Comparison of ENCODE assay signal across 16 cellular contexts in genomic region chr20:37364013-37364926, GRCh38. TPM values are rescaled to one million over a fixed set of nuclear protein-coding genes. Genes with fewer than 3 reads are reported as not detected.
DNase-seq lines count a peak whose midpoint lies in the region; ATAC-seq and TF ChIP-seq lines count a peak whose summit lies in the region.
"Had no signal": no experiment of that assay in that cellular context is flagged by ENCODE, and none has a peak within 500 bp of the region (broad histone marks: within the 10 kb centered on the region; RNA-seq: fewer than 3 reads in every experiment).

No MANE protein-coding gene starts in this region.

- H3K9me3 Mint-ChIP-seq in WTC11 = peaks cover 5% of the 10 kb centered on the region
- no peaks in the 10 kb centered on the region for H3K9me3 Mint-ChIP-seq in stimulated activated memory B cell treated with anti-CD40 and anti-IgM and Interleukin-4, amounts not matched to agents 10 μg/mL and 1 μg/mL and 100 μg/mL, for 72 hours

- CTCF ChIA-PET in WTC11 (lab: Charles Lee) = interaction anchor here (1.2 to 1.3 kb wide), 2 partner anchors 20 to 28 kb away, joined by 3 read pairs; no protein-coding TSS in a partner anchor

- peaks cover under 1% of the 10 kb centered on the region; the same call in 1 of the 2 replicates for H3K4me1 Mint-ChIP-seq in WTC11
- peaks cover 76% of the 10 kb centered on the region for H3K4me1 Mint-ChIP-seq in stimulated activated memory B cell treated with anti-CD40 and anti-IgM and Interleukin-4, amounts not matched to agents 10 μg/mL and 1 μg/mL and 100 μg/mL, for 72 hours

- no peak overlapping the region for H3K4me3 Mint-ChIP-seq in WTC11
- H3K4me3 Mint-ChIP-seq in stimulated activated memory B cell treated with anti-CD40 and anti-IgM and Interleukin-4, amounts not matched to agents 10 μg/mL and 1 μg/mL and 100 μg/mL, for 72 hours = no peak overlapping the region
- H3K4me3 Mint-ChIP-seq: activated CD4-positive, alpha-beta memory T cell treated with anti-CD3 and anti-CD28 coated beads for 36 hours; activated naive CD4-positive, alpha-beta T cell treated with anti-CD3 and anti-CD28 coated beads for 36 hours had no signal

- no peaks in the 10 kb centered on the region for H3K27me3 Mint-ChIP-seq in WTC11 (ENCODE audit: low read depth)
- no peaks in the 10 kb centered on the region for H3K27me3 Mint-ChIP-seq in stimulated activated memory B cell treated with anti-CD40 and anti-IgM and Interleukin-4, amounts not matched to agents 10 μg/mL and 1 μg/mL and 100 μg/mL, for 72 hours
- H3K27me3 Mint-ChIP-seq: activated CD4-positive, alpha-beta memory T cell treated with anti-CD3 and anti-CD28 coated beads for 36 hours had no signal

- no peak for TF ChIP-seq POLR2A in right lobe of liver (IDR thresholded peaks at IDR 0.05)
- no peak for TF ChIP-seq POLR2A in tibial nerve (IDR thresholded peaks at IDR 0.05)

- TF ChIP-seq EP300 in tibial nerve (IDR thresholded peaks at IDR 0.05) = no peak

- no peaks in the 10 kb centered on the region for H3K9me3 ChIP-seq in right lobe of liver
- no peaks in the 10 kb centered on the region for H3K9me3 ChIP-seq in tibial nerve
- H3K9me3 ChIP-seq: right atrium auricular region, testis had no signal

- H3K4me1 ChIP-seq in right lobe of liver (no peaks in the 10 kb centered on the region), tibial nerve (peaks cover 0 to 9% (median 0%) of the 10 kb centered on the region in 4 donors)
- H3K4me1 ChIP-seq: right atrium auricular region had no signal

- H3K27ac ChIP-seq in right lobe of liver (no peak overlapping the region), tibial nerve (no peak overlapping the region)
- H3K27ac ChIP-seq: right atrium auricular region, WERI-Rb-1 had no signal

- H3K4me3 ChIP-seq in H7 (ENCODE audit: insufficient read depth, low read depth, low read length) = no peak overlapping the region
- H3K4me3 ChIP-seq in right lobe of liver = no peak overlapping the region
- H3K4me3 ChIP-seq in tibial nerve = no peak overlapping the region
- H3K4me3 ChIP-seq: right atrium auricular region, testis had no signal

- 100% methylated on average over 4 of the region's 21 CpGs for WGBS in right lobe of liver (ENCODE audit: insufficient coverage, low coverage, low lambda C conversion rate, missing lambda C conversion rate)
- WGBS in tibial nerve, 2 donors = 89 to 90% methylated on average over 19 to 21 of the region's 21 CpGs

- POLR2A ChIA-PET in WTC11 (lab: Charles Lee) = interaction anchor here (0.7 kb wide), 1 partner anchor 43 kb away, joined by 3 read pairs; no protein-coding TSS in a partner anchor

- intact Hi-C loops in right lobe of liver (cut with DNase I) = no loop called here

- peaks cover 5% of the 10 kb centered on the region for H3K36me3 ChIP-seq in H7 (replicated peaks; ENCODE audit: control insufficient read depth, insufficient read depth, low read length)
- H3K36me3 ChIP-seq in right lobe of liver = no peaks in the 10 kb centered on the region
- H3K36me3 ChIP-seq in tibial nerve = peaks cover 0 to 16% (median 0%) of the 10 kb centered on the region in 3 donors

- peak; percentile 21 for DNase-seq in H7
- peak; percentile 10 for DNase-seq in WTC11 (ENCODE audit: low spot score)
- peak in 2 of 3 donors; percentile 36 to 38 for DNase-seq in right lobe of liver
- DNase-seq in NCI-H345 (lab: John Stamatoyannopoulos, UW) = no peak
- DNase-seq in tibial nerve (ENCODE audit: low spot score in 2 of 2) = no peak
- no peak for DNase-seq in GM19240 (ENCODE audit: insufficient read length, low spot score)
- DNase-seq: activated CD4-positive, alpha-beta memory T cell treated with anti-CD3 and anti-CD28 coated beads for 36 hours; activated naive CD4-positive, alpha-beta T cell treated with anti-CD3 and anti-CD28 coated beads for 36 hours; NCI-H1105; NCI-H2107; NCI-H510A treated with DMSO at 0.1 percent for 48 hours; T-helper 2 cell; testis; WERI-Rb-1 had no signal

- ATAC-seq in WTC11 = no peak; the same call in 1 of the 2 replicates
- no peak for ATAC-seq in right lobe of liver
- ATAC-seq in stimulated activated memory B cell treated with anti-CD40 and anti-IgM and Interleukin-4, amounts not matched to agents 10 μg/mL and 1 μg/mL and 100 μg/mL, for 72 hours = no peak

- H3K27ac Mint-ChIP-seq in WTC11 = peak overlapping the region; percentile 66; the same call in 1 of the 2 replicates
- H3K27ac Mint-ChIP-seq in stimulated activated memory B cell treated with anti-CD40 and anti-IgM and Interleukin-4, amounts not matched to agents 10 μg/mL and 1 μg/mL and 100 μg/mL, for 72 hours = peak overlapping the region; percentile 53
- H3K27ac Mint-ChIP-seq: activated CD4-positive, alpha-beta memory T cell treated with anti-CD3 and anti-CD28 coated beads for 36 hours; activated naive CD4-positive, alpha-beta T cell treated with anti-CD3 and anti-CD28 coated beads for 36 hours had no signal

- H3K36me3 Mint-ChIP-seq in WTC11 = peaks cover 27% of the 10 kb centered on the region
- peaks cover 47% of the 10 kb centered on the region for H3K36me3 Mint-ChIP-seq in stimulated activated memory B cell treated with anti-CD40 and anti-IgM and Interleukin-4, amounts not matched to agents 10 μg/mL and 1 μg/mL and 100 μg/mL, for 72 hours

- H3K27me3 ChIP-seq in H7 (ENCODE audit: control insufficient read depth, insufficient read depth, low read length) (no peaks in the 10 kb centered on the region), right lobe of liver (no peaks in the 10 kb centered on the region), tibial nerve (no peaks in the 10 kb centered on the region)
- H3K27me3 ChIP-seq: right atrium auricular region, testis had no signal

- no peak for TF ChIP-seq CTCF in WTC11 (IDR thresholded peaks at IDR 0.05)
- no peak for TF ChIP-seq CTCF in right lobe of liver (IDR thresholded peaks at IDR 0.05)
- TF ChIP-seq CTCF in tibial nerve (IDR thresholded peaks at IDR 0.05) = no peak

TF ChIP-seq in WTC11, 78 proteins besides CTCF, POLR2A, EP300 and RAD21:
- no peak for TF ChIP-seq FOXP1 (CRISPR knock-in tag; IDR thresholded peaks at IDR 0.05; ENCODE audit: borderline replicate concordance)
- TF ChIP-seq, protein P1, sequence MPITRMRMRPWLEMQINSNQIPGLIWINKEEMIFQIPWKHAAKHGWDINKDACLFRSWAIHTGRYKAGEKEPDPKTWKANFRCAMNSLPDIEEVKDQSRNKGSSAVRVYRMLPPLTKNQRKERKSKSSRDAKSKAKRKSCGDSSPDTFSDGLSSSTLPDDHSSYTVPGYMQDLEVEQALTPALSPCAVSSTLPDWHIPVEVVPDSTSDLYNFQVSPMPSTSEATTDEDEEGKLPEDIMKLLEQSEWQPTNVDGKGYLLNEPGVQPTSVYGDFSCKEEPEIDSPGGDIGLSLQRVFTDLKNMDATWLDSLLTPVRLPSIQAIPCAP (CRISPR knock-in tag; IDR thresholded peaks at IDR 0.05) = no peak
- no peak for TF ChIP-seq ZNF263 (CRISPR knock-in tag; IDR thresholded peaks at IDR 0.05; ENCODE audit: low read depth)
- TF ChIP-seq ETV6 (CRISPR knock-in tag; IDR thresholded peaks at IDR 0.05) = no peak
- TF ChIP-seq PRRX2 (CRISPR knock-in tag; IDR thresholded peaks at IDR 0.05) = no peak

RNA-seq across cellular contexts. Expression of gene SRC, which starts 18.3 kb away (rescaled TPM):
- total RNA-seq in H7 (2014; rRNA removed; shearing (Covaris generic)) = 31.4 and 32.5 TPM in 2 replicates
- 27.4 to 33.3 TPM (median 30.4 TPM) in 3 replicates for total RNA-seq in WTC11 (2021)
- total RNA-seq in right lobe of liver = 10 to 100 TPM in 4 of 6 experiments, 1 to 10 TPM in 2; 3.1 to 17.3 (median 11.2) TPM
- 10 to 100 TPM; 23.4 to 36.9 (median 29.0) TPM for total RNA-seq in tibial nerve

Comparison
In these comparisons a context has a peak if more than half of its experiments do, and no peak if none do; other contexts are left out.
1. DNase-seq: peak in H7 (single experiment), WTC11 (single experiment) and right lobe of liver (2 of 3); none in NCI-H345 (single experiment), tibial nerve (0 of 2) and GM19240 (single experiment).